ENCODE assay signal across 15 cellular contexts in the genomic region with DNA sequence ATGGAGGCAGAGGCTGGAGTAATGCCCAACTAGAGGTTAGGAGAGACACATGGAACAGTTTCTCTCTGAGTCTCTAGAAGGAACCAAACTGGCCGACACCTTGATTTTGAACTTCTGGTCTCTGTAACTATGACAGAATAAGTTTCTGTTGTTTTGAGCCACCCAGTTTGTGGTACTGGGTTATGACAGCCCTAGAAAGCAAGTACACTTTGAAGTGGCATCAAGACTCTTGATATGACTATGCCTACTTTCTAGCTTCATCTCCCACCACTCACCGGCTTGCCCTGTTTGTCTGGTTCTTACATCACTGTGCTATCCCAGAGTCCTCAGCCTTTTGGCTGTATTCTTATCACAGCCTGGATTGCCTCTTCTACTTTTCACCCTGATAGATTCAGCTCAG.
DNase-seq lines count a peak whose midpoint lies in the region; ATAC-seq and TF ChIP-seq lines count a peak whose summit lies in the region.
"Had no signal": no experiment of that assay in that cellular context is flagged by ENCODE, and none has a peak within 500 bp of the region (broad histone marks: within the 10 kb centered on the region; RNA-seq: fewer than 3 reads in every experiment).

No MANE protein-coding gene starts in this region.

- no peaks in the 10 kb centered on the region for H3K36me3 ChIP-seq in testis (ENCODE audit: low read depth, missing control alignments)
- H3K36me3 ChIP-seq: neural progenitor cell had no signal

- no peak overlapping the region for H3K27ac ChIP-seq in testis
- H3K27ac ChIP-seq: HL-60, neural progenitor cell, PC-9 had no signal

- no peak overlapping the region for H3K27ac Mint-ChIP-seq in activated T-helper 17 cell treated with anti-CD3 and anti-CD28 coated beads, Interleukin-2, amount 50 U/mL, for 72 hours
- H3K27ac Mint-ChIP-seq in immature natural killer cell, result no peak overlapping the region
- H3K27ac Mint-ChIP-seq: effector memory CD8-positive, alpha-beta T cell; neural progenitor cell had no signal

- intact Hi-C loops in testis (cut with DNase I; ENCODE audit: low total_unique reads), result no loop called here

- H3K4me3 ChIP-seq in testis, result no peak overlapping the region
- H3K4me3 ChIP-seq: neural progenitor cell, PC-9 had no signal

- no peak overlapping the region for H3K4me3 Mint-ChIP-seq in activated T-helper 17 cell treated with anti-CD3 and anti-CD28 coated beads, Interleukin-2, amount 50 U/mL, for 72 hours
- H3K4me3 Mint-ChIP-seq in immature natural killer cell, result no peak overlapping the region
- H3K4me3 Mint-ChIP-seq: effector memory CD8-positive, alpha-beta T cell; neural progenitor cell had no signal

- no peaks in the 10 kb centered on the region for H3K9me3 ChIP-seq in testis

- H3K9me3 Mint-ChIP-seq in activated T-helper 17 cell treated with anti-CD3 and anti-CD28 coated beads, Interleukin-2, amount 50 U/mL, for 72 hours, result no peaks in the 10 kb centered on the region
- H3K9me3 Mint-ChIP-seq in immature natural killer cell, result no peaks in the 10 kb centered on the region
- H3K9me3 Mint-ChIP-seq: effector memory CD8-positive, alpha-beta T cell had no signal

- H3K4me1 ChIP-seq in testis, result peaks cover 3% of the 10 kb centered on the region
- H3K4me1 ChIP-seq: neural progenitor cell had no signal

- no peak for DNase-seq in immature natural killer cell
- no peak for DNase-seq in testis
- DNase-seq in D341Med (ENCODE audit: low spot score), result no peak
- DNase-seq: effector memory CD8-positive, alpha-beta T cell; glutamatergic neuron; left ventricle myocardium superior; NCI-H2227 treated with DMSO at 0.1 percent for 48 hours; PC-9 had no signal

- no peak for TF ChIP-seq POLR2A in testis (IDR thresholded peaks at IDR 0.05)

- H3K36me3 Mint-ChIP-seq in activated T-helper 17 cell treated with anti-CD3 and anti-CD28 coated beads, Interleukin-2, amount 50 U/mL, for 72 hours (ENCODE audit: low read depth), result no peaks in the 10 kb centered on the region
- no peaks in the 10 kb centered on the region for H3K36me3 Mint-ChIP-seq in immature natural killer cell
- H3K36me3 Mint-ChIP-seq: neural progenitor cell had no signal

- ATAC-seq in GM18508 (IDR thresholded peaks at IDR 0.05; ENCODE audit: insufficient read depth, unreplicated experiment), result peak; percentile 70
- ATAC-seq in GM19043 (IDR thresholded peaks at IDR 0.05; ENCODE audit: low read depth, unreplicated experiment), result peak; percentile 45
- ATAC-seq in HG02973 (IDR thresholded peaks at IDR 0.05; ENCODE audit: unreplicated experiment), result peak; percentile 60
- peak; percentile 93 for ATAC-seq in activated T-helper 17 cell treated with anti-CD3 and anti-CD28 coated beads, Interleukin-2, amount 50 U/mL, for 72 hours (replicated peaks)
- no peak for ATAC-seq in HG03095 (IDR thresholded peaks at IDR 0.05; ENCODE audit: unreplicated experiment)
- ATAC-seq: effector memory CD8-positive, alpha-beta T cell; left ventricle myocardium superior had no signal

- no peak for TF ChIP-seq CTCF in testis (IDR thresholded peaks at IDR 0.05)

- 90 to 96% methylated on average over 2 of the region's 2 CpGs for WGBS in testis, 2 donors

- H3K4me1 Mint-ChIP-seq in activated T-helper 17 cell treated with anti-CD3 and anti-CD28 coated beads, Interleukin-2, amount 50 U/mL, for 72 hours, result peaks cover 14% of the 10 kb centered on the region
- H3K4me1 Mint-ChIP-seq in immature natural killer cell, result no peaks in the 10 kb centered on the region
- H3K4me1 Mint-ChIP-seq: neural progenitor cell had no signal

- H3K27me3 ChIP-seq in testis, result no peaks in the 10 kb centered on the region
- H3K27me3 ChIP-seq: neural progenitor cell had no signal

- H3K27me3 Mint-ChIP-seq in activated T-helper 17 cell treated with anti-CD3 and anti-CD28 coated beads, Interleukin-2, amount 50 U/mL, for 72 hours, result peaks cover 25% of the 10 kb centered on the region
- peaks cover 0 to 6% (median 2%) of the 10 kb centered on the region in 3 donors for H3K27me3 Mint-ChIP-seq in immature natural killer cell (ENCODE audit: low read depth in 3 of 3)
